14 cellular contexts compared by ENCODE assay signal in genomic region chr16:29663829-29664132, GRCh38. TPM values are rescaled to one million over a fixed set of nuclear protein-coding genes. Genes with fewer than 3 reads are reported as not detected.
DNase-seq lines count a peak whose midpoint lies in the region; ATAC-seq, FAIRE-seq and TF ChIP-seq lines count a peak whose summit lies in the region.
"Had no signal": no experiment of that assay in that cellular context is flagged by ENCODE, and none has a peak within 500 bp of the region (broad histone marks: within the 10 kb centered on the region; RNA-seq: fewer than 3 reads in every experiment).

No MANE protein-coding gene starts in this region.

- H3K27ac Mint-ChIP-seq in activated T-cell treated with anti-CD3 and anti-CD28 coated beads, Interleukin-2, amount 50 U/mL, for 24 hours, result peak overlapping the region; percentile 98
- H3K27ac Mint-ChIP-seq in memory B cell, result peak overlapping the region; percentile 9

- H3K9me3 ChIP-seq in upper lobe of left lung, result no peaks in the 10 kb centered on the region
- H3K9me3 ChIP-seq: ascending aorta, pancreas had no signal

- peak overlapping the region in 2 of 4 donors; percentile 55 to 74 for H3K27ac ChIP-seq in upper lobe of left lung
- H3K27ac ChIP-seq: ascending aorta, pancreas, VCaP had no signal

- TF ChIP-seq POLR2A in upper lobe of left lung (IDR thresholded peaks at IDR 0.05), result no peak

- peak; percentile 12 for DNase-seq in stimulated activated CD4-positive, alpha-beta T cell treated with anti-CD3 and anti-CD28 coated beads, Interleukin-12 subunit alpha, Interleukin-12 subunit beta, amount 100 ng/mL, for 4 hours
- no peak for DNase-seq in stimulated activated CD4-positive, alpha-beta T cell treated with anti-CD3 and anti-CD28 coated beads, Interleukin-4, amount 100 ng/mL, for 4 hours
- DNase-seq in activated T-cell treated with anti-CD3 and anti-CD28 coated beads, Interleukin-2, amount 50 U/mL, for 24 hours, result no peak
- DNase-seq in memory B cell (ENCODE audit: low spot score in 2 of 2), result no peak
- no peak for DNase-seq in upper lobe of left lung
- no peak for DNase-seq in C1 segment of cervical spinal cord (lab: John Stamatoyannopoulos, UW)
- no peak for DNase-seq in RCC 7860 (ENCODE audit: low spot score)
- DNase-seq: NCI-H2029 had no signal

- H3K4me1 ChIP-seq in upper lobe of left lung, result peaks cover 0 to 28% (median 24%) of the 10 kb centered on the region in 4 donors
- H3K4me1 ChIP-seq: pancreas had no signal

- ATAC-seq in memory B cell (ENCODE audit: low read depth), result no peak
- no peak for ATAC-seq in upper lobe of left lung (ENCODE audit: low FRiP score in 2 of 2)
- no peak for ATAC-seq in HG03378 (IDR thresholded peaks at IDR 0.05; ENCODE audit: unreplicated experiment)

- H3K36me3 ChIP-seq in upper lobe of left lung, result no peaks in the 10 kb centered on the region
- H3K36me3 ChIP-seq: ascending aorta, pancreas had no signal

- no peak for TF ChIP-seq EP300 in upper lobe of left lung (IDR thresholded peaks at IDR 0.05)

- peaks cover 68% of the 10 kb centered on the region for H3K4me1 Mint-ChIP-seq in activated T-cell treated with anti-CD3 and anti-CD28 coated beads, Interleukin-2, amount 50 U/mL, for 24 hours (ENCODE audit: low read depth)
- H3K4me1 Mint-ChIP-seq in memory B cell, result peaks cover 35% of the 10 kb centered on the region

- H3K9me3 Mint-ChIP-seq in activated T-cell treated with anti-CD3 and anti-CD28 coated beads, Interleukin-2, amount 50 U/mL, for 24 hours, result no peaks in the 10 kb centered on the region
- no peaks in the 10 kb centered on the region for H3K9me3 Mint-ChIP-seq in memory B cell

- H3K27me3 Mint-ChIP-seq in activated T-cell treated with anti-CD3 and anti-CD28 coated beads, Interleukin-2, amount 50 U/mL, for 24 hours, result no peaks in the 10 kb centered on the region
- no peaks in the 10 kb centered on the region for H3K27me3 Mint-ChIP-seq in memory B cell

- H3K4me3 ChIP-seq in upper lobe of left lung, result peak overlapping the region in 3 of 4 donors; percentile 39 to 45 (median 42)

- WGBS in upper lobe of left lung, 2 donors, result 54 to 77% methylated on average over 3 of the region's 3 CpGs

- H3K36me3 Mint-ChIP-seq in activated T-cell treated with anti-CD3 and anti-CD28 coated beads, Interleukin-2, amount 50 U/mL, for 24 hours (ENCODE audit: low read depth), result peaks cover 48% of the 10 kb centered on the region
- H3K36me3 Mint-ChIP-seq in memory B cell, result no peaks in the 10 kb centered on the region

- H3K4me3 Mint-ChIP-seq in activated T-cell treated with anti-CD3 and anti-CD28 coated beads, Interleukin-2, amount 50 U/mL, for 24 hours, result peak overlapping the region; percentile 99
- no peak overlapping the region for H3K4me3 Mint-ChIP-seq in memory B cell

- H3K27me3 ChIP-seq in upper lobe of left lung, result no peaks in the 10 kb centered on the region
- H3K27me3 ChIP-seq: ascending aorta, pancreas had no signal

- FAIRE-seq in RCC 7860 (lab: Jason Lieb, UNC), result no peak
- FAIRE-seq: pancreas, urothelium cell line had no signal

- TF ChIP-seq CTCF in upper lobe of left lung (IDR thresholded peaks at IDR 0.05), result no peak

RNA-seq across cellular contexts. Expression of gene SPN, which starts 0.7 kb away (rescaled TPM):
- 100 to 1,000 TPM in 1 of 6 donors, 10 to 100 TPM in 5; 16.8 to 112 (median 39.7) TPM for total RNA-seq in upper lobe of left lung
- total RNA-seq: epithelial cell of proximal tubule had no signal

RNA-seq across cellular contexts. Expression of gene QPRT, which starts 15.2 kb away (rescaled TPM):
- total RNA-seq in upper lobe of left lung, result 10 to 100 TPM in 3 of 6 donors, 1 to 10 TPM in 3; 4.8 to 17.8 (median 9.8) TPM
